ENCODE assay signal across 19 cellular contexts in the genomic region with DNA sequence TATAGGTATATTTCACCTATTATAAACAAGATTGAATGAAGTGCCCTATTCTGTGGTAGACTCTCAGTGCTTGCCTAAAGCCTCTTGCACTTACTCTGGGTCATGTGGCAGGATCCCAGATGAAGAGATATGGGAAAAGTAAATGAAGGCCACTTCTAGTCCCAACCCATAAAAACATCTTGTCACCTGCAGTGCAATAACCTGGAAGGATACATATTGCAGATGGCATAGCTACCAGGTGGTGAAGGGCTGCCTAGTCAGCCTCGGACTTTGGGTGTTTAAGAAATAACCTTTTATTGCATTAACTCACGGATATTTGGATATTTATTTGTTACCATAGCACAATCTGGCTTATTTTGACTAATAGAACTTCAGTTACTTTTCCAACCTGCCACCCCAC.
DNase-seq lines count a peak whose midpoint lies in the region; ATAC-seq and TF ChIP-seq lines count a peak whose summit lies in the region.
"Had no signal": no experiment of that assay in that cellular context is flagged by ENCODE, and none has a peak within 500 bp of the region (broad histone marks: within the 10 kb centered on the region; RNA-seq: fewer than 3 reads in every experiment).

No MANE protein-coding gene starts in this region.

- H3K36me3 ChIP-seq in OCI-LY3 (replicated peaks; ENCODE audit: low read depth, low read length), result no peaks in the 10 kb centered on the region
- H3K36me3 ChIP-seq: BLaER1 treated with 17β-estradiol and CSF1 and Interleukin-3, amounts not matched to agents 10 nM and 100 nM had no signal

- no peaks in the 10 kb centered on the region for H3K27me3 ChIP-seq in OCI-LY3 (ENCODE audit: low read depth, low read length)
- H3K27me3 ChIP-seq: BLaER1 treated with 17β-estradiol and CSF1 and Interleukin-3, amounts not matched to agents 10 nM and 100 nM had no signal

- ATAC-seq in HG03045 (IDR thresholded peaks at IDR 0.05; ENCODE audit: unreplicated experiment), result no peak
- ATAC-seq: A549; CD8-positive, alpha-beta T cell had no signal

- H3K4me2 ChIP-seq in OCI-LY3 (ENCODE audit: low read length), result peak overlapping the region; percentile 59; the same call in 1 of the 2 replicates
- H3K4me2 ChIP-seq: A549; BLaER1 treated with 17β-estradiol and CSF1 and Interleukin-3, amounts not matched to agents 10 nM and 100 nM had no signal

- no peaks in the 10 kb centered on the region for H3K9me3 ChIP-seq in OCI-LY3 (ENCODE audit: insufficient read depth, low read length)
- H3K9me3 ChIP-seq: A549; BLaER1 treated with 17β-estradiol and CSF1 and Interleukin-3, amounts not matched to agents 10 nM and 100 nM; Caco-2 had no signal

- no peaks in the 10 kb centered on the region for H4K20me1 ChIP-seq in OCI-LY3 (ENCODE audit: insufficient read depth, low read length)
- H4K20me1 ChIP-seq: BLaER1 treated with 17β-estradiol and CSF1 and Interleukin-3, amounts not matched to agents 10 nM and 100 nM had no signal

- TF ChIP-seq CTCF in OCI-LY3 (IDR thresholded peaks at IDR 0.05; ENCODE audit: low read depth, low read length), result no peak

- H3K27ac ChIP-seq in OCI-LY3 (ENCODE audit: low read length), result 0 out of 2 replicates have a peak overlapping the region, but pooled peaks have one; percentile 82
- H3K27ac ChIP-seq: 22Rv1; A549; BLaER1 treated with 17β-estradiol and CSF1 and Interleukin-3, amounts not matched to agents 10 nM and 100 nM; C4-2B had no signal

- in situ Hi-C loops in G401 (cut with HindIII; ENCODE audit: low sequenced_read_pairs), result no loop called here

- H2AFZ ChIP-seq in OCI-LY3 (ENCODE audit: low read depth, low read length), result no peak overlapping the region

- H3K9ac ChIP-seq in OCI-LY3 (ENCODE audit: low read length), result no peak overlapping the region
- H3K9ac ChIP-seq: BLaER1 treated with 17β-estradiol and CSF1 and Interleukin-3, amounts not matched to agents 10 nM and 100 nM had no signal

- H3K4me3 ChIP-seq in OCI-LY3 (ENCODE audit: low read length), result no peak overlapping the region
- H3K4me3 ChIP-seq: A549; BLaER1 treated with 17β-estradiol and CSF1 and Interleukin-3, amounts not matched to agents 10 nM and 100 nM had no signal

- DNase-seq in DMS53 (lab: John Stamatoyannopoulos, UW) (peak; percentile 1), DMS53 treated with DMSO at 0.1 percent for 48 hours (lab: John Stamatoyannopoulos, UW; ENCODE audit: unreplicated experiment) (no peak), G401 (ENCODE audit: low spot score) (peak; percentile 69), cerebellum (ENCODE audit: low spot score) (peak; percentile 23), DMS79 (lab: John Stamatoyannopoulos, UW) (no peak)
- DNase-seq: AML-193; Caco-2; Calu3; CD4-positive, alpha-beta T cell; CD8-positive, alpha-beta T cell; DND-41; EL; GF-D8 had no signal

- peaks cover 39% of the 10 kb centered on the region for H3K4me1 ChIP-seq in OCI-LY3 (ENCODE audit: low read length)
- H3K4me1 ChIP-seq: A549; BLaER1 treated with 17β-estradiol and CSF1 and Interleukin-3, amounts not matched to agents 10 nM and 100 nM; Caco-2 had no signal

- H3K79me2 ChIP-seq in OCI-LY3 (ENCODE audit: low read length), result no peaks in the 10 kb centered on the region

Comparison
In these comparisons a context has a peak if more than half of its experiments do, and no peak if none do; other contexts are left out.
1. DNase-seq: peak in DMS53 (single experiment), G401 (single experiment) and cerebellum (single experiment); none in DMS53 treated with DMSO at 0.1 percent for 48 hours (single experiment) and DMS79 (single experiment).